In the genomic region with DNA sequence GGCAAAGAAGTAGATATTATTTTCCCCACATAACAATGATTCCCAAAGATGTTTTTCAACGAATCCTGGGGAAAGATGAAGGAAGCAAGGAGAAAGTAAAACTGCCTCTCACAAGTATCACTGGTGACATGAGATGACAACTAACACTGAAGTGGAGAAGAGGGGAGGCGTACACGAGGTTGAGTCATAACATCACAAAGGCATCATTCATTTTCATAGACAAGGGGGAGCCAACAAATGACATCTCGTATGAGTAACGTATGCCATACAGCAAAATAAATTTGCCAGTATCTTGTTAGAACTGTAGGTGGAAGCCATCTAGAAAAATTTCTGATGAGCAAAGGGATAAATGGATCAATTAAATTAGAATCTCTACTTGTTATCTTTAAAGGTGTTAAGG, we compare ENCODE assay signal across 13 cellular contexts. TPM values are rescaled to one million over a fixed set of nuclear protein-coding genes. Genes with fewer than 3 reads are reported as not detected.
DNase-seq lines count a peak whose midpoint lies in the region; ATAC-seq and TF ChIP-seq lines count a peak whose summit lies in the region.
"Had no signal": no experiment of that assay in that cellular context is flagged by ENCODE, and none has a peak within 500 bp of the region (broad histone marks: within the 10 kb centered on the region; RNA-seq: fewer than 3 reads in every experiment).

No MANE protein-coding gene starts in this region.

- no peak for TF ChIP-seq CTCF in HCT116 (IDR thresholded peaks at IDR 0.05 in 2 of 3, conservative IDR thresholded peaks at IDR 0.05 in 1 of 3; ENCODE audit: borderline replicate concordance in 1 of 3, insufficient read depth in 1 of 3, low read depth in 2 of 3, low read length in 2 of 3)
- no peak for TF ChIP-seq CTCF in neural cell (IDR thresholded peaks at IDR 0.05; ENCODE audit: poor library complexity, severe bottlenecking)

- peak; percentile 89 for ATAC-seq in activated CD8-positive, alpha-beta memory T cell treated with anti-CD3 and anti-CD28 coated beads, Interleukin-2, amount 10 ng/mL, durations not matched to agents 7 days and 5 days
- ATAC-seq in HCT116, result peak; percentile 91
- no peak for ATAC-seq in GM19324 (IDR thresholded peaks at IDR 0.05; ENCODE audit: low FRiP score, unreplicated experiment)
- ATAC-seq: Right ventricle myocardium inferior, WTC11 had no signal

- H3K9ac ChIP-seq in HCT116 (ENCODE audit: low read length), result no peak overlapping the region
- H3K9ac ChIP-seq in neural cell (ENCODE audit: low read length), result no peak overlapping the region

- no peak overlapping the region for H3K4me3 Mint-ChIP-seq in activated CD8-positive, alpha-beta memory T cell treated with anti-CD3 and anti-CD28 coated beads, Interleukin-2, amount 10 ng/mL, durations not matched to agents 7 days and 5 days
- H3K4me3 Mint-ChIP-seq: endodermal cell, IgD-negative memory B cell, WTC11 had no signal

- H3K4me1 Mint-ChIP-seq in activated CD8-positive, alpha-beta memory T cell treated with anti-CD3 and anti-CD28 coated beads, Interleukin-2, amount 10 ng/mL, durations not matched to agents 7 days and 5 days, result peaks cover 8% of the 10 kb centered on the region
- H3K4me1 Mint-ChIP-seq: endodermal cell had no signal

- H3K9me3 Mint-ChIP-seq in activated CD8-positive, alpha-beta memory T cell treated with anti-CD3 and anti-CD28 coated beads, Interleukin-2, amount 10 ng/mL, durations not matched to agents 7 days and 5 days (ENCODE audit: low read depth), result no peaks in the 10 kb centered on the region
- H3K9me3 Mint-ChIP-seq: endodermal cell, IgD-negative memory B cell, WTC11 had no signal

- no peak for TF ChIP-seq POLR2A in HCT116 (IDR thresholded peaks at IDR 0.05; ENCODE audit: borderline replicate concordance, extremely low read depth, insufficient read depth, insufficient read length)

- TF ChIP-seq RAD21 in HCT116 (IDR thresholded peaks at IDR 0.05; ENCODE audit: low read depth), result no peak
- TF ChIP-seq RAD21 in neural cell (conservative IDR thresholded peaks at IDR 0.05), result no peak

- intact Hi-C loops in HCT116 (cut with micrococcal nuclease), result no loop called here

- in situ Hi-C loops in SK-MEL-5 (cut with HindIII; ENCODE audit: low pct_unique_long_range_greater_than_20kb, low sequenced_read_pairs), result no loop called here

- POLR2A ChIA-PET in HCT116 (lab: Charles Lee), result no interaction called here

- no peaks in the 10 kb centered on the region for H3F3A ChIP-seq in neural cell (ENCODE audit: insufficient read depth, low read length, poor library complexity, severe bottlenecking)

- no peaks in the 10 kb centered on the region for H4K20me1 ChIP-seq in HCT116 (ENCODE audit: insufficient read depth)
- no peaks in the 10 kb centered on the region for H4K20me1 ChIP-seq in neural cell (ENCODE audit: insufficient read depth)

- peak; percentile 82 for TF ChIP-seq EP300 in neural cell (conservative IDR thresholded peaks at IDR 0.05; ENCODE audit: poor library complexity, severe bottlenecking)

- H3K27ac Mint-ChIP-seq in activated CD8-positive, alpha-beta memory T cell treated with anti-CD3 and anti-CD28 coated beads, Interleukin-2, amount 10 ng/mL, durations not matched to agents 7 days and 5 days, result no peak overlapping the region
- H3K27ac Mint-ChIP-seq: endodermal cell, WTC11 had no signal

- no peaks in the 10 kb centered on the region for H3K36me3 Mint-ChIP-seq in activated CD8-positive, alpha-beta memory T cell treated with anti-CD3 and anti-CD28 coated beads, Interleukin-2, amount 10 ng/mL, durations not matched to agents 7 days and 5 days
- H3K36me3 Mint-ChIP-seq: WTC11 had no signal

- no TSS peak for BruUV-seq in HCT116 (replicated peaks; lab: Mats Ljungman, UMichigan)

- H3K27me3 ChIP-seq in HCT116 (ENCODE audit: insufficient read depth, low read length) (no peaks in the 10 kb centered on the region), neural cell (ENCODE audit: insufficient read depth, low read depth, low read length) (no peaks in the 10 kb centered on the region)

- H3K27ac ChIP-seq in HCT116 (ENCODE audit: low read depth, low read length) (no peak overlapping the region), neural cell (ENCODE audit: low read length) (no peak overlapping the region)

- H3K4me2 ChIP-seq in HCT116 (ENCODE audit: low read length) (peak overlapping the region; percentile 51), neural cell (ENCODE audit: low read length) (no peak overlapping the region)

- no peak overlapping the region for H3K4me3 ChIP-seq in HCT116 (replicated peaks in 1 of 2; ENCODE audit: low read depth in 1 of 2, low read length in 2 of 2)
- H3K4me3 ChIP-seq in neural cell (ENCODE audit: low read length), result no peak overlapping the region

- RAD21 ChIA-PET in HCT116 (lab: Charles Lee; ENCODE audit: low non-redundant PET in 1 of 2, low total read pairs in 2 of 2, uncharacterized antibody in 2 of 2, unreplicated experiment in 2 of 2), result no interaction called here

- CTCF ChIA-PET in activated CD8-positive, alpha-beta memory T cell treated with anti-CD3 and anti-CD28 coated beads, Interleukin-2, amount 10 ng/mL, durations not matched to agents 7 days and 5 days (lab: Charles Lee), result no interaction called here
- CTCF ChIA-PET in HCT116 (lab: Charles Lee), result no interaction called here

- H3K9me3 ChIP-seq in HCT116 (ENCODE audit: control insufficient read depth in 1 of 2, insufficient read depth in 1 of 2, low read depth in 1 of 2, low read length in 2 of 2) (no peaks in the 10 kb centered on the region), neural cell (ENCODE audit: low read length) (no peaks in the 10 kb centered on the region)

- peaks cover 16 to 31% of the 10 kb centered on the region in 2 experiments for H3K4me1 ChIP-seq in HCT116 (ENCODE audit: control insufficient read depth in 1 of 2, insufficient read depth in 2 of 2, low read length in 2 of 2)

- H3K79me2 ChIP-seq in HCT116 (ENCODE audit: insufficient read depth, low read length), result no peaks in the 10 kb centered on the region
- no peaks in the 10 kb centered on the region for H3K79me2 ChIP-seq in neural cell (replicated peaks; ENCODE audit: insufficient read depth, low read length)

- peak; percentile 47 for DNase-seq in activated CD8-positive, alpha-beta memory T cell treated with anti-CD3 and anti-CD28 coated beads, Interleukin-2, amount 10 ng/mL, durations not matched to agents 7 days and 5 days
- DNase-seq in activated CD8-positive, alpha-beta memory T cell treated with anti-CD3 and anti-CD28 coated beads, Interleukin-2, amount 50 U/mL, for 4 hours, result no peak
- DNase-seq in HCT116 (ENCODE audit: low read depth, low spot score) (peak; percentile 77), SK-MEL-5 (ENCODE audit: low read depth, low spot score) (peak; percentile 74), COLO668 (lab: John Stamatoyannopoulos, UW; ENCODE audit: unreplicated experiment) (no peak), NCI-H1930 (lab: John Stamatoyannopoulos, UW) (no peak)
- DNase-seq: endodermal cell, NCI-H2171 treated with DMSO at 0.1 percent for 48 hours had no signal

- no peaks in the 10 kb centered on the region for H3K27me3 Mint-ChIP-seq in activated CD8-positive, alpha-beta memory T cell treated with anti-CD3 and anti-CD28 coated beads, Interleukin-2, amount 10 ng/mL, durations not matched to agents 7 days and 5 days
- H3K27me3 Mint-ChIP-seq: IgD-negative memory B cell had no signal

- H3K9me2 ChIP-seq in HCT116 (ENCODE audit: insufficient read depth) (no peaks in the 10 kb centered on the region), neural cell (ENCODE audit: insufficient read depth, low read length) (no peaks in the 10 kb centered on the region)

- no peak overlapping the region for H2AFZ ChIP-seq in HCT116 (ENCODE audit: low read depth, low read length, poor library complexity, severe bottlenecking)
- H2AFZ ChIP-seq in neural cell (ENCODE audit: low read depth, low read length), result no peak overlapping the region

- H3K36me3 ChIP-seq in HCT116 (ENCODE audit: control insufficient read depth in 1 of 2, insufficient read depth in 2 of 2, low read length in 2 of 2), result no peaks in the 10 kb centered on the region
- peaks cover 5% of the 10 kb centered on the region for H3K36me3 ChIP-seq in neural cell (ENCODE audit: insufficient read depth, low read length)

TF ChIP-seq in HCT116, 20 proteins besides CTCF, POLR2A, EP300 and RAD21 (continues in another document):
- TF ChIP-seq, protein P1, sequence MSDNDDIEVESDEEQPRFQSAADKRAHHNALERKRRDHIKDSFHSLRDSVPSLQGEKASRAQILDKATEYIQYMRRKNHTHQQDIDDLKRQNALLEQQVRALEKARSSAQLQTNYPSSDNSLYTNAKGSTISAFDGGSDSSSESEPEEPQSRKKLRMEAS (IDR thresholded peaks at IDR 0.05), result peak; percentile 50; the same call in 1 of the 2 replicates
- peak; percentile 73 for TF ChIP-seq FOSL1 (IDR thresholded peaks at IDR 0.05; ENCODE audit: low read depth)
- TF ChIP-seq SIN3A (IDR thresholded peaks at IDR 0.05; ENCODE audit: low read depth), result peak; percentile 72; the same call in 1 of the 2 replicates
- peak; percentile 67 for TF ChIP-seq SP1 (IDR thresholded peaks at IDR 0.05; ENCODE audit: low read depth)
- no peak for TF ChIP-seq ZNF274 (IDR thresholded peaks at IDR 0.05; ENCODE audit: low read depth, low read length)
- TF ChIP-seq POLR2AphosphoS5 (IDR thresholded peaks at IDR 0.05; ENCODE audit: low read depth, low read length), result no peak

TF ChIP-seq in neural cell, 6 proteins besides CTCF, POLR2A, EP300 and RAD21:
- no peak for TF ChIP-seq TAF1 (IDR thresholded peaks at IDR 0.05; ENCODE audit: low read depth)
- no peak for TF ChIP-seq MXI1 (conservative IDR thresholded peaks at IDR 0.05; ENCODE audit: poor library complexity, severe bottlenecking)
- no peak for TF ChIP-seq EZH2 (IDR thresholded peaks at IDR 0.05; ENCODE audit: borderline replicate concordance, insufficient read depth, low read length, poor library complexity, severe bottlenecking)
- TF ChIP-seq POLR2AphosphoS5 (IDR thresholded peaks at IDR 0.05), result peak; percentile 71

RNA-seq across cellular contexts. Expression of a gene that starts 56.6 kb away (rescaled TPM):
- total RNA-seq in activated CD8-positive, alpha-beta memory T cell treated with anti-CD3 and anti-CD28 coated beads, Interleukin-2, amount 10 ng/mL, durations not matched to agents 7 days and 5 days, result 1 to 10 TPM; 4.0 to 5.4 TPM
- 48.6 TPM for total RNA-seq in HCT116 (2021; ENCODE audit: unreplicated experiment)
- polyA plus RNA-seq in HCT116 (2012), result 27.1 and 29.1 TPM in 2 replicates
- total RNA-seq in SK-MEL-5 (2014; rRNA removed; shearing (Covaris generic)), result 2.6 and 4.1 TPM in 2 replicates
- polyA plus RNA-seq in SK-MEL-5 (2015; cell fraction: cytosol; rRNA removed), result 8.4 and 9.4 TPM in 2 replicates
- 1.9 and 2.2 TPM in 2 replicates for polyA plus RNA-seq in SK-MEL-5 (2015; cell fraction: nucleus; rRNA removed)
- 98.8 and 114 TPM in 2 replicates for polyA plus RNA-seq in neural cell
- 107 and 119 TPM in 2 replicates for polyA minus RNA-seq in neural cell

Comparison
In these comparisons a context has a peak if more than half of its experiments do, and no peak if none do; other contexts are left out.
1. DNase-seq: peak in activated CD8-positive, alpha-beta memory T cell treated with anti-CD3 and anti-CD28 coated beads, Interleukin-2, amount 10 ng/mL, durations not matched to agents 7 days and 5 days (single experiment), HCT116 (single experiment) and SK-MEL-5 (single experiment); none in activated CD8-positive, alpha-beta memory T cell treated with anti-CD3 and anti-CD28 coated beads, Interleukin-2, amount 50 U/mL, for 4 hours (single experiment), COLO668 (single experiment) and NCI-H1930 (0 of 2).